ENCODE assay signal across 18 cellular contexts in the genomic region with DNA sequence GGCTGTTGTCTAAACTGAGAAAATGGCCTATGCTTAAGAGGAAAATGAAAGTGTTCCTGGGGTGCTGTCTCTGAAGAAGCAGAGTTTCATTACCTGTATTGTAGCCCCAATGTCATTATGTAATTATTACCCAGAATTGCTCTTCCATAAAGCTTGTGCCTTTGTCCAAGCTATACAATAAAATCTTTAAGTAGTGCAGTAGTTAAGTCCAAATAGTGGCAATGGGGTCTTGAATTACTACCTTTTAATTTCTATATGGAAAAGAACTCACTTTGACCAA. TPM values are rescaled to one million over a fixed set of nuclear protein-coding genes. Genes with fewer than 3 reads are reported as not detected.
DNase-seq lines count a peak whose midpoint lies in the region; ATAC-seq and TF ChIP-seq lines count a peak whose summit lies in the region.
"Had no signal": no experiment of that assay in that cellular context is flagged by ENCODE, and none has a peak within 500 bp of the region (broad histone marks: within the 10 kb centered on the region; RNA-seq: fewer than 3 reads in every experiment).

No MANE protein-coding gene starts in this region.

- TF ChIP-seq CTCF in foreskin fibroblast (IDR thresholded peaks at IDR 0.05; ENCODE audit: low read depth, low read length), result no peak

- ATAC-seq in GM21360 (IDR thresholded peaks at IDR 0.05; ENCODE audit: unreplicated experiment) (peak; percentile 56), HG02943 (IDR thresholded peaks at IDR 0.05; ENCODE audit: low read depth, unreplicated experiment) (peak; percentile 87), HG03558 (IDR thresholded peaks at IDR 0.05; ENCODE audit: extremely low read depth, unreplicated experiment) (peak; percentile 86)
- ATAC-seq: HCT116 had no signal

- H3K4me3 ChIP-seq in foreskin fibroblast (ENCODE audit: low read depth in 1 of 2, low read length in 2 of 2), result no peak overlapping the region
- H3K4me3 ChIP-seq: cardiac muscle cell, skin epidermis had no signal

- peak; percentile 8 for DNase-seq in DMS 273 treated with DMSO at 0.1 percent for 48 hours (lab: John Stamatoyannopoulos, UW)
- DNase-seq in DMS 273 (lab: John Stamatoyannopoulos, UW; ENCODE audit: unreplicated experiment), result no peak
- no peak for DNase-seq in NCI-H1930 (lab: John Stamatoyannopoulos, UW)
- DNase-seq in foreskin fibroblast, result no peak
- DNase-seq in cerebellum (ENCODE audit: low spot score), result no peak
- DNase-seq: EL, mesendoderm, SK-N-SH had no signal

RNA-seq across cellular contexts. Expression of a gene that starts 13.8 kb away (rescaled TPM):
- not detected for total RNA-seq in cerebellum
- total RNA-seq: cardiac muscle cell, HT-29, OCI-LY7, omental fat pad, subcutaneous adipose tissue had no signal

RNA-seq across cellular contexts. Expression of a gene that starts 49.3 kb away (rescaled TPM):
- total RNA-seq in cerebellum, result 0.82 TPM
- total RNA-seq: HT-29 had no signal

RNA-seq across cellular contexts. Expression of a gene that starts 59.2 kb away (rescaled TPM):
- total RNA-seq in cerebellum, result not detected
- total RNA-seq: cardiac muscle cell, HT-29, OCI-LY7, subcutaneous adipose tissue had no signal
